27 cellular contexts compared by ENCODE assay signal in the genomic region with DNA sequence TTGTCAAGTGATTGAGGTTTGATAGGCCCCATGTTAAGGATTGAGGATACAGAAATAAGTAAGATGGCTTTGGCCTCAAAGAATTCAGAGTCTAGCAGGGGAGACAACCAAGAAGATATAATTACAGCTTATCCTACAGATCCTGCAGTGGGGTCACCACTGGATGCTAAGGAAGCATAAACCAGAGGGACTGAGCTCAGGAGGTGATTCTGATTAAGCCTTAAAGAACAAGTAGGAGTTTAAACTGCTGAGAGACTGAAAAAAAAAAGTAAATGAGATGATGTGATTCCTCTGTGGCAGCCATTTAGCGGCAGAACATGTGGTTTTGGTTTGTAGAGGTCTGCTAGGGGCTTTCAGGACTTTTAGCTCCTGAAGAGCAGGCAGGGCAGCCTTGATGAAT.
"Had no signal": no experiment of that assay in that cellular context is flagged by ENCODE, and none has a peak within 500 bp of the region (broad histone marks: within the 10 kb centered on the region; RNA-seq: fewer than 3 reads in every experiment).

No MANE protein-coding gene starts in this region.

- ATAC-seq: activated CD8-positive, alpha-beta memory T cell treated with anti-CD3 and anti-CD28 coated beads, Interleukin-2, amount 10 ng/mL, durations not matched to agents 7 days and 5 days; activated naive CD4-positive, alpha-beta T cell treated with anti-CD3 and anti-CD28 coated beads, Interleukin-2, amount 50 U/mL, for 72 hours; activated naive CD8-positive, alpha-beta T cell treated with anti-CD3 and anti-CD28 coated beads, Interleukin-2, amount 50 U/mL, for 24 hours; K562; Panc1; Right ventricle myocardium inferior; T-helper 17 cell had no signal

- H3K4me1 ChIP-seq: SJCRH30 had no signal

- H3K27me3 ChIP-seq: brain microvascular endothelial cell, SJCRH30 had no signal

- H3K9me3 ChIP-seq: SJCRH30 had no signal

- H3K27ac ChIP-seq: brain microvascular endothelial cell, SJCRH30 had no signal

- H3K36me3 ChIP-seq: brain microvascular endothelial cell, SJCRH30 had no signal

- DNase-seq: activated B cell treated with CpG ODN at 0.5 μM for 24 hours; activated CD4-positive, alpha-beta T cell treated with anti-CD3 and anti-CD28 coated beads for 1 hour; activated CD4-positive, alpha-beta T cell treated with anti-CD3 and anti-CD28 coated beads, Interleukin-2, amount 10 ng/mL, durations not matched to agents 24 days and 14 days; activated CD4-positive, alpha-beta T cell treated with anti-CD3 and anti-CD28 coated beads, Interleukin-2, amount 50 U/mL, for 48 hours; activated CD8-positive, alpha-beta memory T cell treated with anti-CD3 and anti-CD28 coated beads, Interleukin-2, amount 10 ng/mL, durations not matched to agents 7 days and 5 days; activated effector memory CD4-positive, alpha-beta T cell treated with Interleukin-2 at 50 U/mL for 16 hours; activated naive CD4-positive, alpha-beta T cell treated with Interleukin-2 at 50 U/mL for 16 hours; activated naive CD8-positive, alpha-beta T cell treated with anti-CD3 and anti-CD28 coated beads, Interleukin-2, amount 50 U/mL, for 24 hours; activated T-cell treated with anti-CD3 and anti-CD28 coated beads, Interleukin-2, amount 50 U/mL, for 24 hours; amygdala; brain microvascular endothelial cell; caudate nucleus; Kasumi-1; NCI-H1048; NCI-H2029; NCI-H2107; NCI-H774; NK-92 treated with Interleukin-12 subunit alpha and Interleukin-12 subunit beta, amount 100 ng/mL, for 24 hours; OCI-M1; RPMI8226; T-helper 17 cell; T-helper 9 cell had no signal

- H3K4me3 ChIP-seq: K562, SJCRH30 had no signal
